Comparison of ENCODE assay signal across 19 cellular contexts in the genomic region with DNA sequence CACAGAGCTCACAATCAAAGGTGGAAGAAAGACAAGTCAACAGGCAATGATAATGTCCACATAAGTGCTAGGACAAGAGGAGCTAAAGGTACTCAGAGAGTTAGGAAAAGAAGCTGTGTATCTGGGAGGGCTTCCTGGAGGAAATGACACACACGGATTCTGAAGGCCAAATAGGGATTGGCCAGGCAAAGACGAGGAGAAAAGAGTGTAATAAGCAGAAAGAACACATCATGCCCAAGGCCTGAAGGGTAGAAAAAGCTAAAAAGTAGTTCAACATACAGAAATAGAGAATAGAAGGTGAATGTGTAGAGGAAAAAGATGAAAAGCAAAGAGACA. TPM values are rescaled to one million over a fixed set of nuclear protein-coding genes. Genes with fewer than 3 reads are reported as not detected.
"Had no signal": no experiment of that assay in that cellular context is flagged by ENCODE, and none has a peak within 500 bp of the region (broad histone marks: within the 10 kb centered on the region; RNA-seq: fewer than 3 reads in every experiment).

No MANE protein-coding gene starts in this region.

- H3K4me3 ChIP-seq: colonic mucosa, heart left ventricle, left lung, lower lobe of right lung, psoas muscle, testis, tibial nerve, upper lobe of right lung had no signal

- H3K27me3 ChIP-seq: colonic mucosa, heart left ventricle, left lung, testis, tibial nerve, upper lobe of right lung had no signal

- H3K4me1 ChIP-seq: colonic mucosa, lower lobe of right lung, psoas muscle, upper lobe of right lung had no signal

- H3K27ac ChIP-seq: colonic mucosa, heart left ventricle, left lung, lower lobe of right lung, psoas muscle, testis, upper lobe of right lung had no signal

- ATAC-seq: left lung; lower lobe of right lung; psoas muscle; stimulated activated naive B cell treated with anti-CD40 and anti-IgM and Interleukin-4, amounts not matched to agents 10 μg/mL and 1 μg/mL and 100 μg/mL, for 72 hours; stimulated activated naive CD8-positive, alpha-beta T cell treated with anti-CD3 and anti-CD28 coated beads, Interleukin-15, amount 100 ng/mL, for 72 hours; upper lobe of right lung had no signal

- DNase-seq: colonic mucosa; effector CD4-positive, alpha-beta T cell; endodermal cell; erythroblast; heart left ventricle; islet precursor cell; left lung; lower lobe of right lung; midbrain; psoas muscle; retina; stimulated activated CD4-positive, alpha-beta T cell treated with anti-CD3 and anti-CD28 coated beads, Interleukin-2, amount 100 ng/mL, for 24 hours; stimulated activated CD4-positive, alpha-beta T cell treated with anti-CD3 and anti-CD28 coated beads, Interleukin-4, amount 100 ng/mL, for 4 hours; stimulated activated naive B cell treated with anti-CD40 and anti-IgM and Interleukin-4, amounts not matched to agents 10 μg/mL and 1 μg/mL and 100 μg/mL, for 72 hours; stimulated activated naive CD8-positive, alpha-beta T cell treated with anti-CD3 and anti-CD28 coated beads, Interleukin-15, amount 100 ng/mL, for 72 hours; testis; upper lobe of right lung had no signal

- H3K9me3 ChIP-seq: colonic mucosa, lower lobe of right lung, psoas muscle, testis, tibial nerve, upper lobe of right lung had no signal

- H3K36me3 ChIP-seq: colonic mucosa, heart left ventricle, left lung, lower lobe of right lung, upper lobe of right lung had no signal

RNA-seq across cellular contexts. Expression of gene VIT, which starts 36.2 kb away (rescaled TPM):
- total RNA-seq: glomerular endothelial cell had no signal
